Comparison of ENCODE assay signal across 1 cellular context in the genomic region with DNA sequence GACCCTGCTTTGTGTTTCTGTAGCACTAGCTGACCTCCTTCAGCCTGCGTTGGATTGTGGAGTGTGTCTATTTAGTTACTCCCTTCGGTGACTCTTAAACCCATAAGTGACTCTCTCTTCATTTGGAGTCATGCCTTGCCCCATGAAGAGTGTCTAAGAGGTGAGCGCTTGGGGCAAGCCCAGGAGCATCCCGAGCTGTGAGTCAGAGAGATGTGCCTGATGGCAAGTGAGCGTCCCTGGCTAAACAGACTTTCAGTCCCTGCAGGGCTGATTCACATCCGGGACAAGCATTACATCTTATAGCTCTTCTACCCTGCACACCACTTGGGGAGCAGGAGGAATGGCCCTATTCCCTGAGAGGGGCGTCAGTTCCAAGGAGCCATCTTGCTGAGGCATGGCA.
TF ChIP-seq lines count a peak whose summit lies in the region.

No MANE protein-coding gene starts in this region.

TF ChIP-seq in IMR-90, 13 proteins besides CTCF, POLR2A, EP300 and RAD21:
- no peak for TF ChIP-seq NFE2L2 (IDR thresholded peaks at IDR 0.05; ENCODE audit: low read depth, low read length)
- no peak for TF ChIP-seq MAZ (IDR thresholded peaks at IDR 0.05; ENCODE audit: borderline replicate concordance, low read depth, low read length)
- TF ChIP-seq FOS (IDR thresholded peaks at IDR 0.05; ENCODE audit: low read depth, low read length) = no peak
- no peak for TF ChIP-seq CEBPB (IDR thresholded peaks at IDR 0.05; ENCODE audit: low read depth, low read length)
- TF ChIP-seq MXI1 (IDR thresholded peaks at IDR 0.05; ENCODE audit: borderline replicate concordance, low read depth, low read length) = no peak
- TF ChIP-seq CHD1 (IDR thresholded peaks at IDR 0.05; ENCODE audit: low read depth, low read length) = no peak
- TF ChIP-seq, protein P1, sequence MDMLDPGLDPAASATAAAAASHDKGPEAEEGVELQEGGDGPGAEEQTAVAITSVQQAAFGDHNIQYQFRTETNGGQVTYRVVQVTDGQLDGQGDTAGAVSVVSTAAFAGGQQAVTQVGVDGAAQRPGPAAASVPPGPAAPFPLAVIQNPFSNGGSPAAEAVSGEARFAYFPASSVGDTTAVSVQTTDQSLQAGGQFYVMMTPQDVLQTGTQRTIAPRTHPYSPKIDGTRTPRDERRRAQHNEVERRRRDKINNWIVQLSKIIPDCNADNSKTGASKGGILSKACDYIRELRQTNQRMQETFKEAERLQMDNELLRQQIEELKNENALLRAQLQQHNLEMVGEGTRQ (IDR thresholded peaks at IDR 0.05; ENCODE audit: low read depth, low read length) = no peak
